ENCODE assay signal across 12 cellular contexts in the genomic region with DNA sequence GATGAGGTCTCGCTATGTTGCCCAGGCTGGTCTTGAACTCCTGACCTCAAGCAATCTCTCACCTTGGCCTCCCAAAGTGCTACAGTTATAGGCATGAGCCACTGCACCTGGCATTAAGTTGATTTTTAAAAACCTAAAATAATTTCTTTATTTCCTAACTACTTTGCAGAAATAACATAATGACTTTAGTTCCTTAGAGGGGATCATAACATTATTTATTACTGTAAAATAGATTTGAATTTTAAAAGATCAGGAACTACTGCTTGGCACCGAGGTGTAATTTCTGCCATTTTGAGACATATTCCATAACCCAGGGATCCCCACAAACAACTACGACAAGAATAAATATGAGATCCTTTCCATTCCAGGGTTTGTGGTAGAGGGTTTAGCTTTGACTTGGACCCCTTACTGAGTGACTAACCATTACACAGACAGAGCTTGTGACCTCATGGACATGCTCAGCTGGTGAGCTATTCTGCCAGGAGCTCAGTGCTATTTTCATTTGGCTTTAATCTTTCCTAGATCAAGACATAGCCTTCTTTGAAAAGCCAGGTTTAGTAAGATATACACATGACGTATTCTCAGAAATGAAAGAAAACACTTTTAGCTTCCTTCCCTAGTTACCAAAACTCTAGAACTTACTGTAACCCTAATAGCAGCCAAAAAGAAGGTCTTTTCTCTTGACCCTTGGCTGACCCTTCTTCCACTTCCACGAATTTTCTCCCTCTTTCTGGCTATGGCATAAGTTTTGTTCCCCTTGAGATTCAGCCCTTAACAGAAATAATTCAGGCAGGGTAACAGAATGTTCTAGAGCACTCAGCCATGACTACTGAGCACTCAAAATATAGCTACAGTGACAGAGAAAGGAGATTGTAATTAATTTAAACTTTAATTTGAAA.
DNase-seq lines count a peak whose midpoint lies in the region; ATAC-seq and TF ChIP-seq lines count a peak whose summit lies in the region.
"Had no signal": no experiment of that assay in that cellular context is flagged by ENCODE, and none has a peak within 500 bp of the region (broad histone marks: within the 10 kb centered on the region; RNA-seq: fewer than 3 reads in every experiment).

No MANE protein-coding gene starts in this region.

- no peak overlapping the region for H3K4me2 ChIP-seq in MM.1S (ENCODE audit: low read depth, low read length)

- in situ Hi-C loops in KBM-7 (cut with MboI; ENCODE audit: low pct_unique_long_range_greater_than_20kb, low sequenced_read_pairs): no loop called here

- H4K20me1 ChIP-seq in MM.1S (ENCODE audit: insufficient read depth, low read length): no peaks in the 10 kb centered on the region

- no peaks in the 10 kb centered on the region for H3K36me3 ChIP-seq in thoracic aorta
- no peaks in the 10 kb centered on the region for H3K36me3 ChIP-seq in MM.1S (replicated peaks; ENCODE audit: insufficient read depth, low read length)

- H3K9me3 ChIP-seq in thoracic aorta (peaks cover 5% of the 10 kb centered on the region), MM.1S (replicated peaks; ENCODE audit: insufficient read depth, low read length) (no peaks in the 10 kb centered on the region)

- no peak overlapping the region for H2AFZ ChIP-seq in MM.1S (ENCODE audit: low read length)

- H3K27me3 ChIP-seq in thoracic aorta (replicated peaks; ENCODE audit: insufficient read depth) (no peaks in the 10 kb centered on the region), MM.1S (replicated peaks; ENCODE audit: insufficient read depth, low read length) (no peaks in the 10 kb centered on the region)

- no peak overlapping the region for H3K4me3 ChIP-seq in coronary artery
- H3K4me3 ChIP-seq in thoracic aorta: no peak overlapping the region
- no peak overlapping the region for H3K4me3 ChIP-seq in MM.1S (ENCODE audit: low read length)

- ATAC-seq in thoracic aorta (ENCODE audit: insufficient number of reproducible peaks, low FRiP score, low read depth) (peak; percentile 93), GM21786 (IDR thresholded peaks at IDR 0.05; ENCODE audit: unreplicated experiment) (no peak)

- TF ChIP-seq CTCF in coronary artery (IDR thresholded peaks at IDR 0.05) (no peak), thoracic aorta (IDR thresholded peaks at IDR 0.05) (no peak), MM.1S (IDR thresholded peaks at IDR 0.05; ENCODE audit: low read length) (no peak)

- DNase-seq in KBM-7 (peak; percentile 18), coronary artery (ENCODE audit: low spot score) (peak; percentile 79), medulla oblongata (ENCODE audit: extremely low spot score) (peak; percentile 9), thoracic aorta (ENCODE audit: low spot score) (peak; percentile 36), MM.1S (no peak), hippocampal formation (lab: John Stamatoyannopoulos, UW) (no peak)
- no peak for DNase-seq in activated T-cell treated with anti-CD3 and anti-CD28 coated beads, Interleukin-2, amount 50 U/mL, for 1 hour
- DNase-seq: activated CD8-positive, alpha-beta memory T cell treated with anti-CD3 and anti-CD28 coated beads for 24 hours; central memory CD4-positive, alpha-beta T cell; GF-D8; NCI-H1092 had no signal

- H3K27ac ChIP-seq in coronary artery (peak overlapping the region; percentile 67 to 85), thoracic aorta (peak overlapping the region; percentile 82 to 84), MM.1S (ENCODE audit: low read length) (no peak overlapping the region)

- H3K79me2 ChIP-seq in MM.1S (ENCODE audit: low read length): no peaks in the 10 kb centered on the region

- H3K4me1 ChIP-seq in thoracic aorta (ENCODE audit: control insufficient read depth in 1 of 2, low read depth in 2 of 2) (peaks cover 17 to 28% of the 10 kb centered on the region in 2 donors), MM.1S (ENCODE audit: low read length) (no peaks in the 10 kb centered on the region)

- H3K9me2 ChIP-seq in MM.1S (replicated peaks; ENCODE audit: insufficient read depth, low read length): no peaks in the 10 kb centered on the region

- no peaks in the 10 kb centered on the region for H3F3A ChIP-seq in MM.1S (ENCODE audit: insufficient read depth, low read length)

- H3K9ac ChIP-seq in MM.1S (ENCODE audit: low read length): no peak overlapping the region

Comparison
In these comparisons a context has a peak if more than half of its experiments do, and no peak if none do; other contexts are left out.
1. DNase-seq: peak in KBM-7 (single experiment), coronary artery (single experiment), medulla oblongata (single experiment) and thoracic aorta (single experiment); none in activated T-cell treated with anti-CD3 and anti-CD28 coated beads, Interleukin-2, amount 50 U/mL, for 1 hour (single experiment), MM.1S (single experiment) and hippocampal formation (0 of 2).